Comparison of ENCODE assay signal across 8 cellular contexts in the genomic region with DNA sequence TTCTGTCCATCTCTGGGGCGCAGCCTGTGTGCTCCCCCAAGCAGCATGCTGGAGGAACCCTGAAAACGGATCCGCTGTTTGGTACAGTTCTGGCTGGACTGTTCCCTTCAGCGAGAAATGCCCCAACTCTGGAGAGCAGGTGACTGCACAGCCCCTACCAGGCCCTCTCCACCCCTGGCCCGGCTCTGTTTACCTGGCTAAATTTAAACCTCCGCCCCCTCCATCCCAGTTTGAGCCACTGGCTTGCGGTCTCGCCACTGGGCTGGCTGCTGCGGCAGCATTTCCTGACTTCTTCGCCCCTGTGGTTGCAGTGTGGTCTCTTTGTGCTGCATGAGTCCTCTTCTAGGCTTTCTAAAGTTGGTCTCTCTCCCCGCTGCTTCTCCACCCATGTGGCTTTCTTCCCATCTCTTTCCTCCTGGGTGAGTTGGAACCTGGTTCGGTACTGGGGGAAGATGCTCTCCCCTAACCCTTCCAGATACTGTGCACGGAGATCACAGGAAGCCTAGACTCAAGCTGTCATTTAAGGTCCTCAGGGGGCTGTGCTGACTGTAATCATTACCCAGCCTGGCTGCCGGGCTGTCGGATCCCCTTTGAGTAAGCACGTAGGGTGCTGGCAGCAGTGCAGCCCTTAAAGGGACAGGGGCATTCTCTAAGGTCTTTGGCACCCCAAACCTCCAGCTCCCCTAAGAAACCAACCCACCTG.
DNase-seq lines count a peak whose midpoint lies in the region; ATAC-seq, FAIRE-seq and TF ChIP-seq lines count a peak whose summit lies in the region.

No MANE protein-coding gene starts in this region.

- DNase-seq in G401 (ENCODE audit: low spot score) (peak; percentile 4), mucosa of descending colon (peak in 1 of 3 donors; percentile 41), frontal cortex (ENCODE audit: low spot score in 2 of 2) (no peak), erythroblast (lab: John Stamatoyannopoulos, UW) (no peak), medulla oblongata (ENCODE audit: extremely low spot score) (no peak)
- DNase-seq in activated CD8-positive, alpha-beta T cell treated with anti-CD3 and anti-CD28 coated beads, Interleukin-2, amount 10 ng/mL, durations not matched to agents 7 days and 5 days = peak; percentile 74

- CTCF ChIA-PET in activated CD8-positive, alpha-beta T cell treated with anti-CD3 and anti-CD28 coated beads, Interleukin-2, amount 10 ng/mL, durations not matched to agents 7 days and 5 days (lab: Charles Lee) = interaction anchor here (0.8 to 5.1 kb wide), 7 partner anchors 50 to 533 kb away, joined by 3 to 38 read pairs (median 7); a partner anchor contains a TSS

- H3K4me1 Mint-ChIP-seq in activated CD8-positive, alpha-beta T cell treated with anti-CD3 and anti-CD28 coated beads, Interleukin-2, amount 10 ng/mL, durations not matched to agents 7 days and 5 days (ENCODE audit: low read depth) = peaks cover 38% of the 10 kb centered on the region

- POLR2A ChIA-PET in activated CD8-positive, alpha-beta T cell treated with anti-CD3 and anti-CD28 coated beads, Interleukin-2, amount 10 ng/mL, durations not matched to agents 7 days and 5 days (lab: Charles Lee) = interaction anchor here (1.0 kb wide), 1 partner anchor 59 kb away, joined by 3 read pairs; no protein-coding TSS in a partner anchor

- no peak for TF ChIP-seq CTCF in mucosa of descending colon (IDR thresholded peaks at IDR 0.05)

- H3K4me1 ChIP-seq in mucosa of descending colon (ENCODE audit: low read depth) = peaks cover 6% of the 10 kb centered on the region

- intact Hi-C loops in mucosa of descending colon (cut with DNase I, micrococcal nuclease) = no loop called here

- H3K4me3 ChIP-seq in mucosa of descending colon = no peak overlapping the region

- H3K27me3 Mint-ChIP-seq in activated CD8-positive, alpha-beta T cell treated with anti-CD3 and anti-CD28 coated beads, Interleukin-2, amount 10 ng/mL, durations not matched to agents 7 days and 5 days (ENCODE audit: low read depth) = peaks cover 69% of the 10 kb centered on the region

- H3K27ac Mint-ChIP-seq in activated CD8-positive, alpha-beta T cell treated with anti-CD3 and anti-CD28 coated beads, Interleukin-2, amount 10 ng/mL, durations not matched to agents 7 days and 5 days = peak overlapping the region; percentile 56

- no peak for FAIRE-seq in frontal cortex (lab: Jason Lieb, UNC)

- in situ Hi-C loops in G401 (cut with HindIII; ENCODE audit: low sequenced_read_pairs) = no loop called here

- no peaks in the 10 kb centered on the region for H3K36me3 Mint-ChIP-seq in activated CD8-positive, alpha-beta T cell treated with anti-CD3 and anti-CD28 coated beads, Interleukin-2, amount 10 ng/mL, durations not matched to agents 7 days and 5 days (ENCODE audit: low read depth)

- H3K36me3 ChIP-seq in mucosa of descending colon (ENCODE audit: low read depth) = no peaks in the 10 kb centered on the region

- no peak for TF ChIP-seq POLR2A in erythroblast (IDR thresholded peaks at IDR 0.05; ENCODE audit: low read length)

- ATAC-seq in GM19395 (IDR thresholded peaks at IDR 0.05; ENCODE audit: unreplicated experiment) (peak; percentile 58), HG03442 (IDR thresholded peaks at IDR 0.05; ENCODE audit: unreplicated experiment) (peak; percentile 41), mucosa of descending colon (peak; percentile 9)
- ATAC-seq in activated CD8-positive, alpha-beta T cell treated with anti-CD3 and anti-CD28 coated beads, Interleukin-2, amount 10 ng/mL, durations not matched to agents 7 days and 5 days = peak; percentile 67

- no peaks in the 10 kb centered on the region for H3K9me3 Mint-ChIP-seq in activated CD8-positive, alpha-beta T cell treated with anti-CD3 and anti-CD28 coated beads, Interleukin-2, amount 10 ng/mL, durations not matched to agents 7 days and 5 days (ENCODE audit: insufficient read depth)

- H3K4me3 Mint-ChIP-seq in activated CD8-positive, alpha-beta T cell treated with anti-CD3 and anti-CD28 coated beads, Interleukin-2, amount 10 ng/mL, durations not matched to agents 7 days and 5 days = peak overlapping the region; percentile 59

- no peaks in the 10 kb centered on the region for H3K9me3 ChIP-seq in mucosa of descending colon

Comparison
In these comparisons a context has a peak if more than half of its experiments do, and no peak if none do; other contexts are left out.
1. DNase-seq: peak in G401 (single experiment) and activated CD8-positive, alpha-beta T cell treated with anti-CD3 and anti-CD28 coated beads, Interleukin-2, amount 10 ng/mL, durations not matched to agents 7 days and 5 days (single experiment); none in frontal cortex (0 of 2), erythroblast (0 of 2) and medulla oblongata (single experiment).
2. ATAC-seq: peak in every context shown above with its lines; median percentile 67 in activated CD8-positive, alpha-beta T cell treated with anti-CD3 and anti-CD28 coated beads, Interleukin-2, amount 10 ng/mL, durations not matched to agents 7 days and 5 days; 58 in GM19395; 41 in HG03442; 9 in mucosa of descending colon.